In the genomic region with DNA sequence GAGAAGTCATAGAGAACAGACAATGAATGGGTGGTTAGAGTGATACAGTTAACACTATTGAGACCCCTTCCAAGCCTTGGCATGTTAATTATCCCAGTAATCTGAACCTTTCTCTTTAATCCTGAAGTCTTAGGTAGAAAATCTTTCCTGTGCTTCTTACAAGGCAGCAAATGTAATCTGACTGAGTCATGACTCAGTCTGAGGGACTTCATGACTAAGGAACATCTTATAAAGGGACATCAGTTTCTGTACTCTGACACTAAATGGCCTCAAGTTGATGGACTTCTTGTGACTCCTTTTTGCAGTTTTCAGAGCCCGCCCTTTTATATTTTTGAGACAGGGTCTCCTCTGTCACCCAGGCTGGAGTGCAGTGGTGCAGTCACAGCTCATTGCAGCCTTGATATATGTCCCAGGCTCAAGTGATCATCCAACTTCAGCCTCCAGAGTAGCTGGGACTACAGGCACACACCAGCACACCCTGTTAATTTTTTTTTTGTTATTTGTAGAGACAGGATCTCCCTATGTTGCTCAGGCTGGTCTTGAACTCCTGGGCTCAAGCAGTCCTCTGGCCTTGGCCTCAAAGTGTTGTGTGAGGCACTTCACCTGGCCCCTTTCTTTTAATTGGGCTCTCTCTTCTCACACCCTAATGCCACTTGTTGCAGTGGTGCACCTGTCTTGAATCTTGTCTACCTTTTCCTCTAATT, we compare ENCODE assay signal across 1 cellular context.
TF ChIP-seq lines count a peak whose summit lies in the region.

No MANE protein-coding gene starts in this region.

TF ChIP-seq in WTC11, 78 proteins besides CTCF, POLR2A, EP300 and RAD21:
- TF ChIP-seq, protein P1, sequence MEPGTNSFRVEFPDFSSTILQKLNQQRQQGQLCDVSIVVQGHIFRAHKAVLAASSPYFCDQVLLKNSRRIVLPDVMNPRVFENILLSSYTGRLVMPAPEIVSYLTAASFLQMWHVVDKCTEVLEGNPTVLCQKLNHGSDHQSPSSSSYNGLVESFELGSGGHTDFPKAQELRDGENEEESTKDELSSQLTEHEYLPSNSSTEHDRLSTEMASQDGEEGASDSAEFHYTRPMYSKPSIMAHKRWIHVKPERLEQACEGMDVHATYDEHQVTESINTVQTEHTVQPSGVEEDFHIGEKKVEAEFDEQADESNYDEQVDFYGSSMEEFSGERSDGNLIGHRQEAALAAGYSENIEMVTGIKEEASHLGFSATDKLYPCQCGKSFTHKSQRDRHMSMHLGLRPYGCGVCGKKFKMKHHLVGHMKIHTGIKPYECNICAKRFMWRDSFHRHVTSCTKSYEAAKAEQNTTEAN (CRISPR knock-in tag; IDR thresholded peaks at IDR 0.05), result no peak
- TF ChIP-seq ATF1 (CRISPR knock-in tag; IDR thresholded peaks at IDR 0.05) (no peak), ZNF396 (CRISPR knock-in tag; IDR thresholded peaks at IDR 0.05; ENCODE audit: borderline replicate concordance) (no peak), ZNF416 (CRISPR knock-in tag; IDR thresholded peaks at IDR 0.05) (no peak), IRF2 (CRISPR knock-in tag; IDR thresholded peaks at IDR 0.05; ENCODE audit: borderline replicate concordance, low read depth) (no peak), ZNF263 (CRISPR knock-in tag; IDR thresholded peaks at IDR 0.05; ENCODE audit: low read depth) (no peak), ZNF423 (CRISPR knock-in tag; IDR thresholded peaks at IDR 0.05) (no peak), GRHL2 (CRISPR knock-in tag; IDR thresholded peaks at IDR 0.05; ENCODE audit: insufficient replicate concordance, severe bottlenecking) (no peak), KAT7 (CRISPR knock-in tag; IDR thresholded peaks at IDR 0.05; ENCODE audit: borderline replicate concordance) (no peak), GTF2I (CRISPR knock-in tag; conservative IDR thresholded peaks at IDR 0.05) (no peak)
- TF ChIP-seq, protein P2, sequence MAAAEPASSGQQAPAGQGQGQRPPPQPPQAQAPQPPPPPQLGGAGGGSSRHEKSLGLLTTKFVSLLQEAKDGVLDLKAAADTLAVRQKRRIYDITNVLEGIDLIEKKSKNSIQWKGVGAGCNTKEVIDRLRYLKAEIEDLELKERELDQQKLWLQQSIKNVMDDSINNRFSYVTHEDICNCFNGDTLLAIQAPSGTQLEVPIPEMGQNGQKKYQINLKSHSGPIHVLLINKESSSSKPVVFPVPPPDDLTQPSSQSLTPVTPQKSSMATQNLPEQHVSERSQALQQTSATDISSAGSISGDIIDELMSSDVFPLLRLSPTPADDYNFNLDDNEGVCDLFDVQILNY (CRISPR knock-in tag; IDR thresholded peaks at IDR 0.05), result no peak
- TF ChIP-seq, protein P3, sequence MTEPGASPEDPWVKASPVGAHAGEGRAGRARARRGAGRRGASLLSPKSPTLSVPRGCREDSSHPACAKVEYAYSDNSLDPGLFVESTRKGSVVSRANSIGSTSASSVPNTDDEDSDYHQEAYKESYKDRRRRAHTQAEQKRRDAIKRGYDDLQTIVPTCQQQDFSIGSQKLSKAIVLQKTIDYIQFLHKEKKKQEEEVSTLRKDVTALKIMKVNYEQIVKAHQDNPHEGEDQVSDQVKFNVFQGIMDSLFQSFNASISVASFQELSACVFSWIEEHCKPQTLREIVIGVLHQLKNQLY (CRISPR knock-in tag; IDR thresholded peaks at IDR 0.05), result no peak
- TF ChIP-seq, protein P4, sequence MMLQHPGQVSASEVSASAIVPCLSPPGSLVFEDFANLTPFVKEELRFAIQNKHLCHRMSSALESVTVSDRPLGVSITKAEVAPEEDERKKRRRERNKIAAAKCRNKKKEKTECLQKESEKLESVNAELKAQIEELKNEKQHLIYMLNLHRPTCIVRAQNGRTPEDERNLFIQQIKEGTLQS (CRISPR knock-in tag; conservative IDR thresholded peaks at IDR 0.05), result no peak
- TF ChIP-seq, protein P5, sequence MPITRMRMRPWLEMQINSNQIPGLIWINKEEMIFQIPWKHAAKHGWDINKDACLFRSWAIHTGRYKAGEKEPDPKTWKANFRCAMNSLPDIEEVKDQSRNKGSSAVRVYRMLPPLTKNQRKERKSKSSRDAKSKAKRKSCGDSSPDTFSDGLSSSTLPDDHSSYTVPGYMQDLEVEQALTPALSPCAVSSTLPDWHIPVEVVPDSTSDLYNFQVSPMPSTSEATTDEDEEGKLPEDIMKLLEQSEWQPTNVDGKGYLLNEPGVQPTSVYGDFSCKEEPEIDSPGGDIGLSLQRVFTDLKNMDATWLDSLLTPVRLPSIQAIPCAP (CRISPR knock-in tag; IDR thresholded peaks at IDR 0.05), result no peak
- TF ChIP-seq, protein P6, sequence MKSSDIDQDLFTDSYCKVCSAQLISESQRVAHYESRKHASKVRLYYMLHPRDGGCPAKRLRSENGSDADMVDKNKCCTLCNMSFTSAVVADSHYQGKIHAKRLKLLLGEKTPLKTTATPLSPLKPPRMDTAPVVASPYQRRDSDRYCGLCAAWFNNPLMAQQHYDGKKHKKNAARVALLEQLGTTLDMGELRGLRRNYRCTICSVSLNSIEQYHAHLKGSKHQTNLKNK (CRISPR knock-in tag; IDR thresholded peaks at IDR 0.05), result no peak
- TF ChIP-seq, protein P7, sequence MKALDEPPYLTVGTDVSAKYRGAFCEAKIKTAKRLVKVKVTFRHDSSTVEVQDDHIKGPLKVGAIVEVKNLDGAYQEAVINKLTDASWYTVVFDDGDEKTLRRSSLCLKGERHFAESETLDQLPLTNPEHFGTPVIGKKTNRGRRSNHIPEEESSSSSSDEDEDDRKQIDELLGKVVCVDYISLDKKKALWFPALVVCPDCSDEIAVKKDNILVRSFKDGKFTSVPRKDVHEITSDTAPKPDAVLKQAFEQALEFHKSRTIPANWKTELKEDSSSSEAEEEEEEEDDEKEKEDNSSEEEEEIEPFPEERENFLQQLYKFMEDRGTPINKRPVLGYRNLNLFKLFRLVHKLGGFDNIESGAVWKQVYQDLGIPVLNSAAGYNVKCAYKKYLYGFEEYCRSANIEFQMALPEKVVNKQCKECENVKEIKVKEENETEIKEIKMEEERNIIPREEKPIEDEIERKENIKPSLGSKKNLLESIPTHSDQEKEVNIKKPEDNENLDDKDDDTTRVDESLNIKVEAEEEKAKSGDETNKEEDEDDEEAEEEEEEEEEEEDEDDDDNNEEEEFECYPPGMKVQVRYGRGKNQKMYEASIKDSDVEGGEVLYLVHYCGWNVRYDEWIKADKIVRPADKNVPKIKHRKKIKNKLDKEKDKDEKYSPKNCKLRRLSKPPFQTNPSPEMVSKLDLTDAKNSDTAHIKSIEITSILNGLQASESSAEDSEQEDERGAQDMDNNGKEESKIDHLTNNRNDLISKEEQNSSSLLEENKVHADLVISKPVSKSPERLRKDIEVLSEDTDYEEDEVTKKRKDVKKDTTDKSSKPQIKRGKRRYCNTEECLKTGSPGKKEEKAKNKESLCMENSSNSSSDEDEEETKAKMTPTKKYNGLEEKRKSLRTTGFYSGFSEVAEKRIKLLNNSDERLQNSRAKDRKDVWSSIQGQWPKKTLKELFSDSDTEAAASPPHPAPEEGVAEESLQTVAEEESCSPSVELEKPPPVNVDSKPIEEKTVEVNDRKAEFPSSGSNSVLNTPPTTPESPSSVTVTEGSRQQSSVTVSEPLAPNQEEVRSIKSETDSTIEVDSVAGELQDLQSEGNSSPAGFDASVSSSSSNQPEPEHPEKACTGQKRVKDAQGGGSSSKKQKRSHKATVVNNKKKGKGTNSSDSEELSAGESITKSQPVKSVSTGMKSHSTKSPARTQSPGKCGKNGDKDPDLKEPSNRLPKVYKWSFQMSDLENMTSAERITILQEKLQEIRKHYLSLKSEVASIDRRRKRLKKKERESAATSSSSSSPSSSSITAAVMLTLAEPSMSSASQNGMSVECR (CRISPR knock-in tag; IDR thresholded peaks at IDR 0.05; ENCODE audit: borderline replicate concordance), result no peak
- TF ChIP-seq, protein P8, sequence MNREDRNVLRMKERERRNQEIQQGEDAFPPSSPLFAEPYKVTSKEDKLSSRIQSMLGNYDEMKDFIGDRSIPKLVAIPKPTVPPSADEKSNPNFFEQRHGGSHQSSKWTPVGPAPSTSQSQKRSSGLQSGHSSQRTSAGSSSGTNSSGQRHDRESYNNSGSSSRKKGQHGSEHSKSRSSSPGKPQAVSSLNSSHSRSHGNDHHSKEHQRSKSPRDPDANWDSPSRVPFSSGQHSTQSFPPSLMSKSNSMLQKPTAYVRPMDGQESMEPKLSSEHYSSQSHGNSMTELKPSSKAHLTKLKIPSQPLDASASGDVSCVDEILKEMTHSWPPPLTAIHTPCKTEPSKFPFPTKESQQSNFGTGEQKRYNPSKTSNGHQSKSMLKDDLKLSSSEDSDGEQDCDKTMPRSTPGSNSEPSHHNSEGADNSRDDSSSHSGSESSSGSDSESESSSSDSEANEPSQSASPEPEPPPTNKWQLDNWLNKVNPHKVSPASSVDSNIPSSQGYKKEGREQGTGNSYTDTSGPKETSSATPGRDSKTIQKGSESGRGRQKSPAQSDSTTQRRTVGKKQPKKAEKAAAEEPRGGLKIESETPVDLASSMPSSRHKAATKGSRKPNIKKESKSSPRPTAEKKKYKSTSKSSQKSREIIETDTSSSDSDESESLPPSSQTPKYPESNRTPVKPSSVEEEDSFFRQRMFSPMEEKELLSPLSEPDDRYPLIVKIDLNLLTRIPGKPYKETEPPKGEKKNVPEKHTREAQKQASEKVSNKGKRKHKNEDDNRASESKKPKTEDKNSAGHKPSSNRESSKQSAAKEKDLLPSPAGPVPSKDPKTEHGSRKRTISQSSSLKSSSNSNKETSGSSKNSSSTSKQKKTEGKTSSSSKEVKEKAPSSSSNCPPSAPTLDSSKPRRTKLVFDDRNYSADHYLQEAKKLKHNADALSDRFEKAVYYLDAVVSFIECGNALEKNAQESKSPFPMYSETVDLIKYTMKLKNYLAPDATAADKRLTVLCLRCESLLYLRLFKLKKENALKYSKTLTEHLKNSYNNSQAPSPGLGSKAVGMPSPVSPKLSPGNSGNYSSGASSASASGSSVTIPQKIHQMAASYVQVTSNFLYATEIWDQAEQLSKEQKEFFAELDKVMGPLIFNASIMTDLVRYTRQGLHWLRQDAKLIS (CRISPR knock-in tag; IDR thresholded peaks at IDR 0.05; ENCODE audit: borderline replicate concordance), result no peak
- TF ChIP-seq, protein P9, sequence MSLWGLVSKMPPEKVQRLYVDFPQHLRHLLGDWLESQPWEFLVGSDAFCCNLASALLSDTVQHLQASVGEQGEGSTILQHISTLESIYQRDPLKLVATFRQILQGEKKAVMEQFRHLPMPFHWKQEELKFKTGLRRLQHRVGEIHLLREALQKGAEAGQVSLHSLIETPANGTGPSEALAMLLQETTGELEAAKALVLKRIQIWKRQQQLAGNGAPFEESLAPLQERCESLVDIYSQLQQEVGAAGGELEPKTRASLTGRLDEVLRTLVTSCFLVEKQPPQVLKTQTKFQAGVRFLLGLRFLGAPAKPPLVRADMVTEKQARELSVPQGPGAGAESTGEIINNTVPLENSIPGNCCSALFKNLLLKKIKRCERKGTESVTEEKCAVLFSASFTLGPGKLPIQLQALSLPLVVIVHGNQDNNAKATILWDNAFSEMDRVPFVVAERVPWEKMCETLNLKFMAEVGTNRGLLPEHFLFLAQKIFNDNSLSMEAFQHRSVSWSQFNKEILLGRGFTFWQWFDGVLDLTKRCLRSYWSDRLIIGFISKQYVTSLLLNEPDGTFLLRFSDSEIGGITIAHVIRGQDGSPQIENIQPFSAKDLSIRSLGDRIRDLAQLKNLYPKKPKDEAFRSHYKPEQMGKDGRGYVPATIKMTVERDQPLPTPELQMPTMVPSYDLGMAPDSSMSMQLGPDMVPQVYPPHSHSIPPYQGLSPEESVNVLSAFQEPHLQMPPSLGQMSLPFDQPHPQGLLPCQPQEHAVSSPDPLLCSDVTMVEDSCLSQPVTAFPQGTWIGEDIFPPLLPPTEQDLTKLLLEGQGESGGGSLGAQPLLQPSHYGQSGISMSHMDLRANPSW (CRISPR knock-in tag; conservative IDR thresholded peaks at IDR 0.05; ENCODE audit: low read depth), result no peak
- TF ChIP-seq, protein P10, sequence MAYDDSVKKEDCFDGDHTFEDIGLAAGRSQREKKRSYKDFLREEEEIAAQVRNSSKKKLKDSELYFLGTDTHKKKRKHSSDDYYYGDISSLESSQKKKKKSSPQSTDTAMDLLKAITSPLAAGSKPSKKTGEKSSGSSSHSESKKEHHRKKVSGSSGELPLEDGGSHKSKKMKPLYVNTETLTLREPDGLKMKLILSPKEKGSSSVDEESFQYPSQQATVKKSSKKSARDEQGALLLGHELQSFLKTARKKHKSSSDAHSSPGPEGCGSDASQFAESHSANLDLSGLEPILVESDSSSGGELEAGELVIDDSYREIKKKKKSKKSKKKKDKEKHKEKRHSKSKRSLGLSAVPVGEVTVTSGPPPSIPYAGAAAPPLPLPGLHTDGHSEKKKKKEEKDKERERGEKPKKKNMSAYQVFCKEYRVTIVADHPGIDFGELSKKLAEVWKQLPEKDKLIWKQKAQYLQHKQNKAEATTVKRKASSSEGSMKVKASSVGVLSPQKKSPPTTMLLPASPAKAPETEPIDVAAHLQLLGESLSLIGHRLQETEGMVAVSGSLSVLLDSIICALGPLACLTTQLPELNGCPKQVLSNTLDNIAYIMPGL (CRISPR knock-in tag; IDR thresholded peaks at IDR 0.05), result no peak
